Comparison of ENCODE assay signal across 9 cellular contexts in genomic region chr5:38259062-38259857, GRCh38. TPM values are rescaled to one million over a fixed set of nuclear protein-coding genes. Genes with fewer than 3 reads are reported as not detected.
DNase-seq lines count a peak whose midpoint lies in the region; ATAC-seq and TF ChIP-seq lines count a peak whose summit lies in the region.
"Had no signal": no experiment of that assay in that cellular context is flagged by ENCODE, and none has a peak within 500 bp of the region (broad histone marks: within the 10 kb centered on the region; RNA-seq: fewer than 3 reads in every experiment).

No MANE protein-coding gene starts in this region.

- peak overlapping the region; percentile 43 for H3K4me3 Mint-ChIP-seq in activated CD4-positive, alpha-beta T cell treated with anti-CD3 and anti-CD28 coated beads, Interleukin-2, amount 10 ng/mL, durations not matched to agents 24 days and 14 days
- H3K4me3 Mint-ChIP-seq in mesothelial cell of epicardium: peak overlapping the region; percentile 74

- H3K36me3 ChIP-seq in tibial artery: no peaks in the 10 kb centered on the region

- no peaks in the 10 kb centered on the region for H3K36me3 Mint-ChIP-seq in activated CD4-positive, alpha-beta T cell treated with anti-CD3 and anti-CD28 coated beads, Interleukin-2, amount 10 ng/mL, durations not matched to agents 24 days and 14 days (ENCODE audit: low read depth)
- no peaks in the 10 kb centered on the region for H3K36me3 Mint-ChIP-seq in mesothelial cell of epicardium

- DNase-seq in activated CD4-positive, alpha-beta T cell treated with anti-CD3 and anti-CD28 coated beads, Interleukin-2, amount 10 ng/mL, durations not matched to agents 24 days and 14 days: no peak
- DNase-seq in activated CD4-positive, alpha-beta T cell treated with anti-CD3 and anti-CD28 coated beads for 48 hours: no peak
- DNase-seq in dorsolateral prefrontal cortex: no peak
- no peak for DNase-seq in mesothelial cell of epicardium (ENCODE audit: low spot score in 2 of 2, unreplicated experiment in 2 of 2)
- no peak for DNase-seq in tibial artery
- no peak for DNase-seq in NCI-H2227 (lab: John Stamatoyannopoulos, UW; ENCODE audit: unreplicated experiment)
- no peak for DNase-seq in NCI-H2029 (lab: John Stamatoyannopoulos, UW)
- DNase-seq: activated CD4-positive, alpha-beta T cell treated with anti-CD3 and anti-CD28 coated beads, Interleukin-2, amount 50 U/mL, for 4 hours had no signal

- H3K4me3 ChIP-seq in dorsolateral prefrontal cortex (peak overlapping the region in 58 of 59 donors; percentile 36 to 75 (median 60)), tibial artery (peak overlapping the region; percentile 41 to 55)

- ATAC-seq in HG03565 (IDR thresholded peaks at IDR 0.05; ENCODE audit: unreplicated experiment): no peak

- H3K27ac Mint-ChIP-seq in activated CD4-positive, alpha-beta T cell treated with anti-CD3 and anti-CD28 coated beads, Interleukin-2, amount 10 ng/mL, durations not matched to agents 24 days and 14 days: no peak overlapping the region
- peak overlapping the region; percentile 14 for H3K27ac Mint-ChIP-seq in mesothelial cell of epicardium

- TF ChIP-seq CTCF in dorsolateral prefrontal cortex (IDR thresholded peaks at IDR 0.05 in 54 of 56, conservative IDR thresholded peaks at IDR 0.05 in 2 of 56; ENCODE audit: low read depth in 1 of 56, partially characterized antibody in 56 of 56) (no peak), mesothelial cell of epicardium (IDR thresholded peaks at IDR 0.05; ENCODE audit: unreplicated experiment) (no peak), tibial artery (IDR thresholded peaks at IDR 0.05) (no peak)

- peaks cover 0 to 21% (median 18%) of the 10 kb centered on the region in 4 donors for H3K4me1 ChIP-seq in tibial artery

- H3K9me3 ChIP-seq in tibial artery: no peaks in the 10 kb centered on the region

- H3K4me1 Mint-ChIP-seq in activated CD4-positive, alpha-beta T cell treated with anti-CD3 and anti-CD28 coated beads, Interleukin-2, amount 10 ng/mL, durations not matched to agents 24 days and 14 days: peaks cover 2% of the 10 kb centered on the region
- H3K4me1 Mint-ChIP-seq in mesothelial cell of epicardium: peaks cover 16% of the 10 kb centered on the region

- H3K27ac ChIP-seq in dorsolateral prefrontal cortex: no peak overlapping the region
- H3K27ac ChIP-seq in tibial artery: no peak overlapping the region

- intact Hi-C loops in activated CD4-positive, alpha-beta T cell treated with anti-CD3 and anti-CD28 coated beads, Interleukin-2, amount 10 ng/mL, durations not matched to agents 24 days and 14 days (cut with micrococcal nuclease): loop anchor here (5.0 kb wide), 1 partner anchor 422 kb away; no protein-coding TSS in a partner anchor
- intact Hi-C loops in dorsolateral prefrontal cortex (cut with DNase I): no loop called here
- intact Hi-C loops in tibial artery (cut with DNase I; ENCODE audit: low total_unique reads): no loop called here

- H3K27me3 Mint-ChIP-seq in activated CD4-positive, alpha-beta T cell treated with anti-CD3 and anti-CD28 coated beads, Interleukin-2, amount 10 ng/mL, durations not matched to agents 24 days and 14 days: peaks cover 71% of the 10 kb centered on the region
- peaks cover 97% of the 10 kb centered on the region for H3K27me3 Mint-ChIP-seq in mesothelial cell of epicardium (ENCODE audit: low read depth)

- H3K27me3 ChIP-seq in dorsolateral prefrontal cortex: peaks cover 0 to 59% (median 37%) of the 10 kb centered on the region in 45 donors
- peaks cover 0 to 46% of the 10 kb centered on the region in 2 donors for H3K27me3 ChIP-seq in tibial artery

- H3K9me3 Mint-ChIP-seq in activated CD4-positive, alpha-beta T cell treated with anti-CD3 and anti-CD28 coated beads, Interleukin-2, amount 10 ng/mL, durations not matched to agents 24 days and 14 days: no peaks in the 10 kb centered on the region
- H3K9me3 Mint-ChIP-seq in mesothelial cell of epicardium: no peaks in the 10 kb centered on the region

RNA-seq across cellular contexts. Expression of gene EGFLAM, which starts 0.9 kb away (rescaled TPM):
- total RNA-seq in activated CD4-positive, alpha-beta T cell treated with anti-CD3 and anti-CD28 coated beads, Interleukin-2, amount 10 ng/mL, durations not matched to agents 24 days and 14 days: not detected in 2 replicates
- total RNA-seq in dorsolateral prefrontal cortex: 1 to 10 TPM in 74 of 120 experiments, under 1 TPM in 38, not detected in 8; 0.14 to 5.8 (median 1.2) TPM
- 6.8 to 7.1 TPM (median 7.1 TPM) in 3 replicates for total RNA-seq in mesothelial cell of epicardium
